Comparison of ENCODE assay signal across 8 cellular contexts in genomic region chr9:2018162-2018643, GRCh38. TPM values are rescaled to one million over a fixed set of nuclear protein-coding genes. Genes with fewer than 3 reads are reported as not detected.
DNase-seq lines count a peak whose midpoint lies in the region; ATAC-seq and TF ChIP-seq lines count a peak whose summit lies in the region.

No MANE protein-coding gene starts in this region.

- H3K4me1 ChIP-seq in heart left ventricle (peaks cover 4 to 64% (median 49%) of the 10 kb centered on the region in 12 donors), thymus (ENCODE audit: control insufficient read depth, insufficient read depth, low read length) (peaks cover 20% of the 10 kb centered on the region)

- DNase-seq in heart left ventricle (no peak), Right ventricle myocardium superior (no peak), left lobe of liver (ENCODE audit: low spot score) (peak; percentile 51), GM03348 (ENCODE audit: low spot score) (no peak)
- DNase-seq in activated naive CD8-positive, alpha-beta T cell treated with anti-CD3 and anti-CD28 coated beads, Interleukin-2, amount 10 ng/mL, durations not matched to agents 7 days and 5 days = no peak

- peak overlapping the region; percentile 92 to 99 (median 97) for H3K27ac ChIP-seq in heart left ventricle
- peak overlapping the region; percentile 97 for H3K27ac ChIP-seq in thymus (ENCODE audit: low read depth)

- intact Hi-C loops in heart left ventricle (cut with DNase I) (loop anchor here in 6 of 10 donors (5.0 to 10.0 kb wide), 4 partner anchors 34 to 827 kb away; partner anchors contain the start of gene PUM3 (in 2 of the 6)), Right ventricle myocardium superior (cut with DNase I) (no loop called here)

- POLR2A ChIA-PET in activated naive CD8-positive, alpha-beta T cell treated with anti-CD3 and anti-CD28 coated beads, Interleukin-2, amount 10 ng/mL, durations not matched to agents 7 days and 5 days (lab: Charles Lee) = interaction anchor here (0.8 to 5.2 kb wide), 6 partner anchors 9 to 49 kb away, joined by 3 to 29 read pairs (median 4); no protein-coding TSS in a partner anchor

- H3K4me3 ChIP-seq in heart left ventricle = peak overlapping the region; percentile 54 to 97 (median 88)
- H3K4me3 ChIP-seq in thymus (ENCODE audit: low read length) = peak overlapping the region; percentile 68

- TF ChIP-seq POLR2A in heart left ventricle (IDR thresholded peaks at IDR 0.05) = no peak

- H3K36me3 Mint-ChIP-seq in activated naive CD8-positive, alpha-beta T cell treated with anti-CD3 and anti-CD28 coated beads, Interleukin-2, amount 10 ng/mL, durations not matched to agents 7 days and 5 days = peaks cover 6% of the 10 kb centered on the region

- H3K4me1 Mint-ChIP-seq in activated naive CD8-positive, alpha-beta T cell treated with anti-CD3 and anti-CD28 coated beads, Interleukin-2, amount 10 ng/mL, durations not matched to agents 7 days and 5 days = peaks cover 49% of the 10 kb centered on the region

- no peaks in the 10 kb centered on the region for H3K9me3 Mint-ChIP-seq in activated naive CD8-positive, alpha-beta T cell treated with anti-CD3 and anti-CD28 coated beads, Interleukin-2, amount 10 ng/mL, durations not matched to agents 7 days and 5 days

- H3K4me3 Mint-ChIP-seq in activated naive CD8-positive, alpha-beta T cell treated with anti-CD3 and anti-CD28 coated beads, Interleukin-2, amount 10 ng/mL, durations not matched to agents 7 days and 5 days = peak overlapping the region; percentile 95

- ATAC-seq in heart left ventricle = no peak
- no peak for ATAC-seq in Right ventricle myocardium superior (ENCODE audit: poor library complexity)
- ATAC-seq in activated naive CD8-positive, alpha-beta T cell treated with anti-CD3 and anti-CD28 coated beads, Interleukin-2, amount 10 ng/mL, durations not matched to agents 7 days and 5 days (ENCODE audit: low read depth) = no peak
- ATAC-seq in left lobe of liver = no peak
- ATAC-seq in HG02623 (IDR thresholded peaks at IDR 0.05; ENCODE audit: unreplicated experiment) = no peak
- no peak for ATAC-seq in HG02973 (IDR thresholded peaks at IDR 0.05; ENCODE audit: unreplicated experiment)

- TF ChIP-seq CTCF in heart left ventricle (IDR thresholded peaks at IDR 0.05) = no peak

- H3K36me3 ChIP-seq in heart left ventricle (no peaks in the 10 kb centered on the region), thymus (ENCODE audit: control insufficient read depth, insufficient read depth) (no peaks in the 10 kb centered on the region)

- H3K9me3 ChIP-seq in heart left ventricle (no peaks in the 10 kb centered on the region), thymus (ENCODE audit: control insufficient read depth) (no peaks in the 10 kb centered on the region)

- H3K27me3 ChIP-seq in heart left ventricle (no peaks in the 10 kb centered on the region), thymus (ENCODE audit: control insufficient read depth, insufficient read depth) (peaks cover 23% of the 10 kb centered on the region)

- H3K27me3 Mint-ChIP-seq in activated naive CD8-positive, alpha-beta T cell treated with anti-CD3 and anti-CD28 coated beads, Interleukin-2, amount 10 ng/mL, durations not matched to agents 7 days and 5 days = no peaks in the 10 kb centered on the region

- 4 to 9% (median 7%) methylated on average over 7 of the region's 7 CpGs for WGBS in heart left ventricle, 4 donors
- 7% methylated on average over 7 of the region's 7 CpGs for WGBS in thymus

- peak overlapping the region; percentile 99 for H3K27ac Mint-ChIP-seq in activated naive CD8-positive, alpha-beta T cell treated with anti-CD3 and anti-CD28 coated beads, Interleukin-2, amount 10 ng/mL, durations not matched to agents 7 days and 5 days

RNA-seq across cellular contexts. Expression of gene SMARCA2, which starts 3.1 kb away (rescaled TPM):
- total RNA-seq in heart left ventricle = 100 to 1,000 TPM in 6 of 9 donors, 10 to 100 TPM in 3; 88.0 to 149 (median 115) TPM
- polyA plus RNA-seq in heart left ventricle = 10 to 100 TPM; 29.3 to 31.8 TPM
- total RNA-seq in Right ventricle myocardium superior = 101 TPM
- 100 to 1,000 TPM; 285 to 293 TPM for total RNA-seq in activated naive CD8-positive, alpha-beta T cell treated with anti-CD3 and anti-CD28 coated beads, Interleukin-2, amount 10 ng/mL, durations not matched to agents 7 days and 5 days
- 91.3 TPM for total RNA-seq in left lobe of liver
- 79.4 TPM for polyA plus RNA-seq in thymus
